Comparison of ENCODE assay signal across 1 cellular context in genomic region chr15:84818221-84819131, GRCh38.
TF ChIP-seq lines count a peak whose summit lies in the region.

No MANE protein-coding gene starts in this region.

TF ChIP-seq in HepG2, 621 proteins besides CTCF, POLR2A, EP300 and RAD21 (continued from another document and continues in another):
- TF ChIP-seq ZBTB39 (CRISPR knock-in tag; IDR thresholded peaks at IDR 0.05): no peak
- no peak for TF ChIP-seq MIXL1 (CRISPR knock-in tag; IDR thresholded peaks at IDR 0.05)
- TF ChIP-seq ARHGAP35 (CRISPR knock-in tag; IDR thresholded peaks at IDR 0.05; ENCODE audit: borderline replicate concordance): no peak
- TF ChIP-seq ZNF75D (CRISPR knock-in tag; IDR thresholded peaks at IDR 0.05; ENCODE audit: borderline replicate concordance): no peak
- no peak for TF ChIP-seq KDM5B (CRISPR knock-in tag; IDR thresholded peaks at IDR 0.05; ENCODE audit: borderline replicate concordance)
- TF ChIP-seq SAP130 (CRISPR knock-in tag; IDR thresholded peaks at IDR 0.05; ENCODE audit: low read depth): peak; percentile 76
- no peak for TF ChIP-seq CERS6 (CRISPR knock-in tag; IDR thresholded peaks at IDR 0.05)
- TF ChIP-seq IKZF5 (CRISPR knock-in tag; IDR thresholded peaks at IDR 0.05): peak; percentile 30
- no peak for TF ChIP-seq ZBTB26 (CRISPR knock-in tag; IDR thresholded peaks at IDR 0.05; ENCODE audit: borderline replicate concordance)
- no peak for TF ChIP-seq ZXDC (CRISPR knock-in tag; IDR thresholded peaks at IDR 0.05)
- TF ChIP-seq MEF2D (CRISPR knock-in tag; IDR thresholded peaks at IDR 0.05): 0 out of 2 replicates have a peak, but pooled peaks have one; percentile 29
- TF ChIP-seq PRPF4 (IDR thresholded peaks at IDR 0.05; ENCODE audit: low read depth, low read length, poor library complexity, severe bottlenecking): no peak
- peak; percentile 15; the same call in 1 of the 2 replicates for TF ChIP-seq TFDP2 (CRISPR knock-in tag; IDR thresholded peaks at IDR 0.05)
- no peak for TF ChIP-seq PRDM15 (CRISPR knock-in tag; IDR thresholded peaks at IDR 0.05)
- TF ChIP-seq CENPBD1 (CRISPR knock-in tag; IDR thresholded peaks at IDR 0.05; ENCODE audit: borderline replicate concordance, low read depth): no peak
- no peak for TF ChIP-seq SP1 (IDR thresholded peaks at IDR 0.05)
- TF ChIP-seq SP1 (CRISPR knock-in tag; IDR thresholded peaks at IDR 0.05): peak; percentile 3; the same call in 1 of the 2 replicates
- no peak for TF ChIP-seq TOE1 (CRISPR knock-in tag; IDR thresholded peaks at IDR 0.05)
- peak; percentile 21; the same call in 1 of the 2 replicates for TF ChIP-seq RXRB (CRISPR knock-in tag; IDR thresholded peaks at IDR 0.05; ENCODE audit: borderline replicate concordance)
- TF ChIP-seq ZBTB34 (CRISPR knock-in tag; IDR thresholded peaks at IDR 0.05): 0 out of 2 replicates have a peak, but pooled peaks have one; percentile 4
- TF ChIP-seq ZFYVE20 (CRISPR knock-in tag; IDR thresholded peaks at IDR 0.05; ENCODE audit: borderline replicate concordance, low read depth): no peak
- 0 out of 2 replicates have a peak, but pooled peaks have one; percentile 7 for TF ChIP-seq RFXANK (CRISPR knock-in tag; IDR thresholded peaks at IDR 0.05)
- no peak for TF ChIP-seq JUND (CRISPR knock-in tag; IDR thresholded peaks at IDR 0.05)
- TF ChIP-seq GATAD1 (CRISPR knock-in tag; IDR thresholded peaks at IDR 0.05): 0 out of 2 replicates have a peak, but pooled peaks have one; percentile 6
- no peak for TF ChIP-seq ZNF709 (CRISPR knock-in tag; IDR thresholded peaks at IDR 0.05)
- TF ChIP-seq ZNF576 (CRISPR knock-in tag; IDR thresholded peaks at IDR 0.05): no peak
- TF ChIP-seq ZNF232 (CRISPR knock-in tag; IDR thresholded peaks at IDR 0.05; ENCODE audit: borderline replicate concordance): 0 out of 2 replicates have a peak, but pooled peaks have one; percentile 42
- TF ChIP-seq SATB2 (CRISPR knock-in tag; IDR thresholded peaks at IDR 0.05): no peak
- TF ChIP-seq CREM (IDR thresholded peaks at IDR 0.05): peak; percentile 12; the same call in 1 of the 2 replicates
- no peak for TF ChIP-seq CREM (CRISPR knock-in tag; IDR thresholded peaks at IDR 0.05)
- no peak for TF ChIP-seq ZSCAN25 (CRISPR knock-in tag; IDR thresholded peaks at IDR 0.05)
- no peak for TF ChIP-seq CBX5 (CRISPR knock-in tag; IDR thresholded peaks at IDR 0.05; ENCODE audit: borderline replicate concordance)
- TF ChIP-seq SRY (CRISPR knock-in tag; IDR thresholded peaks at IDR 0.05): no peak
- TF ChIP-seq ZNF549 (CRISPR knock-in tag; IDR thresholded peaks at IDR 0.05): no peak
- TF ChIP-seq ETV5 (CRISPR knock-in tag; IDR thresholded peaks at IDR 0.05; ENCODE audit: borderline replicate concordance): peak; percentile 59; the same call in 1 of the 2 replicates
- TF ChIP-seq HMGXB3 (CRISPR knock-in tag; IDR thresholded peaks at IDR 0.05; ENCODE audit: borderline replicate concordance): peak; percentile 43; the same call in 1 of the 2 replicates
